ENCODE assay signal across 12 cellular contexts in genomic region chr11:31808721-31809542, GRCh38. TPM values are rescaled to one million over a fixed set of nuclear protein-coding genes. Genes with fewer than 3 reads are reported as not detected.
A peak's percentile ranks its signal among the peaks of the same experiment; 100 is the strongest.
DNase-seq lines count a peak whose midpoint lies in the region; ATAC-seq, FAIRE-seq and TF ChIP-seq lines count a peak whose summit lies in the region.
"Had no signal": no experiment of that assay in that cellular context is flagged by ENCODE, and none has a peak within 500 bp of the region (broad histone marks: within the 10 kb centered on the region; RNA-seq: fewer than 3 reads in every experiment).

No MANE protein-coding gene starts in this region.

- peaks cover 48% of the 10 kb centered on the region for H3K79me2 ChIP-seq in PC-9 (ENCODE audit: low read depth)

- intact Hi-C loops in PC-9 (cut with micrococcal nuclease; ENCODE audit: unreplicated experiment): loop anchor here (2.0 to 10.0 kb wide), 2 partner anchors 62 to 366 kb away; no protein-coding TSS in a partner anchor

- no peaks in the 10 kb centered on the region for H3K27me3 ChIP-seq in PC-9 (ENCODE audit: insufficient read depth, low read depth)

- H3K36me3 Mint-ChIP-seq in activated T-cell treated with anti-CD3 and anti-CD28 coated beads, Interleukin-2, amount 50 U/mL, for 24 hours (ENCODE audit: low read depth): no peaks in the 10 kb centered on the region
- H3K36me3 Mint-ChIP-seq in endothelial cell (ENCODE audit: low read depth, unreplicated experiment): peaks cover 14% of the 10 kb centered on the region
- no peaks in the 10 kb centered on the region for H3K36me3 Mint-ChIP-seq in stimulated activated effector memory CD8-positive, alpha-beta T cell treated with anti-CD3 and anti-CD28 coated beads, Interleukin-12 subunit alpha, Interleukin-12 subunit beta, amount 100 ng/mL, for 72 hours

- no peaks in the 10 kb centered on the region for H3K9me2 ChIP-seq in PC-9 (ENCODE audit: insufficient read depth)

- no peak for ATAC-seq in stimulated activated effector memory CD8-positive, alpha-beta T cell treated with anti-CD3 and anti-CD28 coated beads, Interleukin-12 subunit alpha, Interleukin-12 subunit beta, amount 100 ng/mL, for 72 hours
- no peak for ATAC-seq in HG02588 (IDR thresholded peaks at IDR 0.05; ENCODE audit: unreplicated experiment)
- ATAC-seq: body of pancreas had no signal

- peak overlapping the region; percentile 94 for H3K4me2 ChIP-seq in PC-9

- H3K9me3 ChIP-seq in PC-9 (ENCODE audit: insufficient read depth, low read depth): no peaks in the 10 kb centered on the region
- H3K9me3 ChIP-seq: body of pancreas had no signal

- peaks cover 15% of the 10 kb centered on the region for H3F3A ChIP-seq in PC-9 (ENCODE audit: insufficient read depth, low read depth)

- H3K27ac Mint-ChIP-seq in activated T-cell treated with anti-CD3 and anti-CD28 coated beads, Interleukin-2, amount 50 U/mL, for 24 hours: no peak overlapping the region
- H3K27ac Mint-ChIP-seq in endothelial cell (ENCODE audit: unreplicated experiment): no peak overlapping the region
- H3K27ac Mint-ChIP-seq in stimulated activated effector memory CD8-positive, alpha-beta T cell treated with anti-CD3 and anti-CD28 coated beads, Interleukin-12 subunit alpha, Interleukin-12 subunit beta, amount 100 ng/mL, for 72 hours: no peak overlapping the region

- POLR2A ChIA-PET in PC-9 (lab: Charles Lee; ENCODE audit: unreplicated experiment): interaction anchor here (0.7 kb wide), 1 partner anchor 111 kb away, joined by 4 read pairs; no protein-coding TSS in a partner anchor

- peak overlapping the region; percentile 77 for H3K27ac ChIP-seq in PC-9
- H3K27ac ChIP-seq: BLaER1 treated with 17β-estradiol and CSF1 and Interleukin-3, amounts not matched to agents 10 nM and 100 nM; body of pancreas had no signal

- H3K4me3 ChIP-seq in PC-9: peak overlapping the region; percentile 89

- no peak for TF ChIP-seq POLR2A in H54 (IDR thresholded peaks at IDR 0.05; ENCODE audit: low read depth, low read length)

- peak overlapping the region; percentile 91 for H2AFZ ChIP-seq in PC-9

- H4K20me1 ChIP-seq in PC-9 (ENCODE audit: insufficient read depth): no peaks in the 10 kb centered on the region

- H3K9me3 Mint-ChIP-seq in activated T-cell treated with anti-CD3 and anti-CD28 coated beads, Interleukin-2, amount 50 U/mL, for 24 hours: no peaks in the 10 kb centered on the region
- H3K9me3 Mint-ChIP-seq in endothelial cell (ENCODE audit: unreplicated experiment): no peaks in the 10 kb centered on the region
- H3K9me3 Mint-ChIP-seq in stimulated activated effector memory CD8-positive, alpha-beta T cell treated with anti-CD3 and anti-CD28 coated beads, Interleukin-12 subunit alpha, Interleukin-12 subunit beta, amount 100 ng/mL, for 72 hours: no peaks in the 10 kb centered on the region

- FAIRE-seq in H54 (lab: Jason Lieb, UNC): no peak

- no peak for DNase-seq in activated T-cell treated with anti-CD3 and anti-CD28 coated beads, Interleukin-2, amount 50 U/mL, for 24 hours
- DNase-seq in activated T-cell treated with anti-CD3 and anti-CD28 coated beads, Interleukin-2, amount 50 U/mL, for 48 hours: no peak
- peak in 1 of 2 experiments; percentile 46 for DNase-seq in PC-9
- DNase-seq in endothelial cell (ENCODE audit: low spot score): no peak
- no peak for DNase-seq in stimulated activated effector memory CD8-positive, alpha-beta T cell treated with anti-CD3 and anti-CD28 coated beads, Interleukin-12 subunit alpha, Interleukin-12 subunit beta, amount 100 ng/mL, for 72 hours (ENCODE audit: low spot score in 2 of 2)
- no peak for DNase-seq in activated effector memory CD4-positive, alpha-beta T cell treated with Interleukin-2 at 50 U/mL for 16 hours
- no peak for DNase-seq in H54 (ENCODE audit: insufficient read length, low spot score)
- DNase-seq: activated CD4-positive, CD25-positive, alpha-beta regulatory T cell treated with anti-CD3 and anti-CD28 coated beads, Interleukin-2, amount 50 U/mL, for 72 hours; body of pancreas; mammary epithelial cell had no signal

- no TSS peak for BruUV-seq in PC-9 (replicated peaks; lab: Mats Ljungman, UMichigan)

- CTCF ChIA-PET in PC-9 (lab: Charles Lee): no interaction called here

- peaks cover 88% of the 10 kb centered on the region for H3K27me3 Mint-ChIP-seq in activated T-cell treated with anti-CD3 and anti-CD28 coated beads, Interleukin-2, amount 50 U/mL, for 24 hours
- peaks cover 51% of the 10 kb centered on the region for H3K27me3 Mint-ChIP-seq in endothelial cell (ENCODE audit: unreplicated experiment)

- no peaks in the 10 kb centered on the region for H3K36me3 ChIP-seq in PC-9 (ENCODE audit: low read depth)
- H3K36me3 ChIP-seq: BLaER1 treated with 17β-estradiol and CSF1 and Interleukin-3, amounts not matched to agents 10 nM and 100 nM had no signal

- H3K4me3 Mint-ChIP-seq in activated T-cell treated with anti-CD3 and anti-CD28 coated beads, Interleukin-2, amount 50 U/mL, for 24 hours: peak overlapping the region; percentile 46
- H3K4me3 Mint-ChIP-seq in endothelial cell (ENCODE audit: unreplicated experiment): peak overlapping the region; percentile 42
- peak overlapping the region; percentile 68 for H3K4me3 Mint-ChIP-seq in stimulated activated effector memory CD8-positive, alpha-beta T cell treated with anti-CD3 and anti-CD28 coated beads, Interleukin-12 subunit alpha, Interleukin-12 subunit beta, amount 100 ng/mL, for 72 hours

- peaks cover 56% of the 10 kb centered on the region for H3K4me1 Mint-ChIP-seq in activated T-cell treated with anti-CD3 and anti-CD28 coated beads, Interleukin-2, amount 50 U/mL, for 24 hours (ENCODE audit: low read depth)
- peaks cover 38% of the 10 kb centered on the region for H3K4me1 Mint-ChIP-seq in endothelial cell (ENCODE audit: unreplicated experiment)
- peaks cover 51% of the 10 kb centered on the region for H3K4me1 Mint-ChIP-seq in stimulated activated effector memory CD8-positive, alpha-beta T cell treated with anti-CD3 and anti-CD28 coated beads, Interleukin-12 subunit alpha, Interleukin-12 subunit beta, amount 100 ng/mL, for 72 hours

- H3K4me1 ChIP-seq in PC-9 (replicated peaks; ENCODE audit: insufficient read depth): peaks cover 28% of the 10 kb centered on the region

- TF ChIP-seq CTCF in PC-9 (conservative IDR thresholded peaks at IDR 0.05): no peak
- no peak for TF ChIP-seq CTCF in endothelial cell (IDR thresholded peaks at IDR 0.05; ENCODE audit: unreplicated experiment)

RNA-seq across cellular contexts. Expression of gene PAX6, which starts 2.2 kb away (rescaled TPM):
- total RNA-seq in PC-9 (2021) (19.8 and 29.0 TPM in 2 replicates), endothelial cell (ENCODE audit: unreplicated experiment) (2.7 TPM)
